In genomic region chr16:1326946-1327618, GRCh38 we compare ENCODE assay signal across 19 cellular contexts.
"Had no signal": no experiment of that assay in that cellular context is flagged by ENCODE, and none has a peak within 500 bp of the region (broad histone marks: within the 10 kb centered on the region; RNA-seq: fewer than 3 reads in every experiment).

No MANE protein-coding gene starts in this region.

- H3K27ac ChIP-seq: cardiac muscle cell, tibial artery had no signal

- DNase-seq: activated CD4-positive, alpha-beta T cell treated with anti-CD3 and anti-CD28 coated beads, Interleukin-2, amount 50 U/mL, for 1 hour; activated CD8-positive, alpha-beta memory T cell treated with anti-CD3 and anti-CD28 coated beads for 24 hours; activated CD8-positive, alpha-beta memory T cell treated with anti-CD3 and anti-CD28 coated beads, Interleukin-2, amount 50 U/mL, for 48 hours; activated gamma-delta T cell; activated naive CD8-positive, alpha-beta T cell treated with anti-CD3 and anti-CD28 coated beads for 36 hours; amniotic stem cell; dermis blood vessel endothelial cell; effector memory CD8-positive, alpha-beta T cell; naive thymus-derived CD4-positive, alpha-beta T cell; occipital lobe; posterior cingulate gyrus; spleen; stimulated activated CD4-positive, alpha-beta T cell treated with anti-CD3 and anti-CD28 coated beads, Interleukin-4, amount 100 ng/mL, for 4 hours; stimulated activated naive CD4-positive, alpha-beta T cell; substantia nigra; T1000; tibial artery had no signal

- H3K9me3 Mint-ChIP-seq: activated naive CD8-positive, alpha-beta T cell treated with anti-CD3 and anti-CD28 coated beads for 36 hours; effector memory CD8-positive, alpha-beta T cell; naive thymus-derived CD4-positive, alpha-beta T cell had no signal

- H3K27ac Mint-ChIP-seq: activated naive CD8-positive, alpha-beta T cell treated with anti-CD3 and anti-CD28 coated beads for 36 hours had no signal

- ATAC-seq: activated CD4-positive, CD25-positive, alpha-beta regulatory T cell treated with anti-CD3 and anti-CD28 coated beads, Interleukin-2, amount 50 U/mL, for 24 hours; effector memory CD8-positive, alpha-beta T cell; naive thymus-derived CD4-positive, alpha-beta T cell had no signal

- H3K4me3 Mint-ChIP-seq: activated naive CD8-positive, alpha-beta T cell treated with anti-CD3 and anti-CD28 coated beads for 36 hours; effector memory CD8-positive, alpha-beta T cell had no signal

- H3K4me3 ChIP-seq: cardiac muscle cell, spleen, tibial artery had no signal
